ENCODE assay signal across 2 cellular contexts in the genomic region with DNA sequence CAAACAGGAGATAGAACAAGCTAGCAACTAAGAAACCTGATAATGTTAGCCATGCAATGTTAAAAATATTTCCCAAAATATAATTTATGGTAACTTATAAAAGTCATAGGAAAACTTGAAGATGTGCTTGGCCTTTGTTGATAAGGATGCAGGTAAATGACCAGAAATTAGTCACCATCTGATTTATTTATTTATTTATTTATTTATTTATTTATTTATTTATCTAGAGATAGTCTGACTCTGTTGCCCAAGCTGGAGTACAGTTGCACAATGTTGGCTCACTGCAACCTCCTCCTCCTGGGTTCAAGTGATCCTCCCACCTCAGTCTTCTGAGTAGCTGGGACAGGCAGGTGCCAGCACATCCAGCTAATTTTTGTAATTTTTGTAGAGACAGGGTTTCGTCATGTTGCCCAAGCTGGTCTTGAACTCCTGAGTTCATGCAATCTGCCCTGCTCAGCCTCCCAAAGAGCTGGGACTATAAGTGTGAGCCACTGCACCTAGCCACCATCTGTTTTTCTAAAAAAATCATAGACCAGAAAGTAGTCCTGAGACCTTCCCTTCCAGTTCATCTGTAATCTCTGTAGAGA.
TF ChIP-seq lines count a peak whose summit lies in the region.

No MANE protein-coding gene starts in this region.

TF ChIP-seq in HEK293, 187 proteins besides CTCF, POLR2A, EP300 and RAD21 (continued from another document and continues in another):
- TF ChIP-seq, protein P1, sequence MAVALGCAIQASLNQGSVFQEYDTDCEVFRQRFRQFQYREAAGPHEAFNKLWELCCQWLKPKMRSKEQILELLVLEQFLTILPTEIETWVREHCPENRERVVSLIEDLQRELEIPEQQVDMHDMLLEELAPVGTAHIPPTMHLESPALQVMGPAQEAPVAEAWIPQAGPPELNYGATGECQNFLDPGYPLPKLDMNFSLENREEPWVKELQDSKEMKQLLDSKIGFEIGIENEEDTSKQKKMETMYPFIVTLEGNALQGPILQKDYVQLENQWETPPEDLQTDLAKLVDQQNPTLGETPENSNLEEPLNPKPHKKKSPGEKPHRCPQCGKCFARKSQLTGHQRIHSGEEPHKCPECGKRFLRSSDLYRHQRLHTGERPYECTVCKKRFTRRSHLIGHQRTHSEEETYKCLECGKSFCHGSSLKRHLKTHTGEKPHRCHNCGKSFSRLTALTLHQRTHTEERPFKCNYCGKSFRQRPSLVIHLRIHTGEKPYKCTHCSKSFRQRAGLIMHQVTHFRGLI (tag by site-specific recombination; IDR thresholded peaks at IDR 0.05): no peak
- TF ChIP-seq ZNF394 (tag by site-specific recombination; IDR thresholded peaks at IDR 0.05; ENCODE audit: borderline replicate concordance) (peak; percentile 84), HOXA7 (CRISPR knock-in tag; IDR thresholded peaks at IDR 0.05; ENCODE audit: borderline replicate concordance) (no peak), ZNF514 (tag by site-specific recombination; IDR thresholded peaks at IDR 0.05) (no peak), KLF7 (tag by site-specific recombination; IDR thresholded peaks at IDR 0.05; ENCODE audit: borderline replicate concordance) (no peak), ZNF140 (tag by site-specific recombination; IDR thresholded peaks at IDR 0.05) (peak; percentile 50; the same call in 1 of the 2 replicates), ZNF426 (tag by site-specific recombination; IDR thresholded peaks at IDR 0.05) (peak; percentile 72), ZNF664 (tag by site-specific recombination; IDR thresholded peaks at IDR 0.05) (0 out of 2 replicates have a peak, but pooled peaks have one; percentile 34), ZNF529 (tag by site-specific recombination; IDR thresholded peaks at IDR 0.05; ENCODE audit: insufficient replicate concordance) (peak; percentile 9), ZNF76 (tag by site-specific recombination; IDR thresholded peaks at IDR 0.05; ENCODE audit: borderline replicate concordance, low read depth) (no peak), ZNF571 (tag by site-specific recombination; IDR thresholded peaks at IDR 0.05) (no peak)
- TF ChIP-seq, protein P2, sequence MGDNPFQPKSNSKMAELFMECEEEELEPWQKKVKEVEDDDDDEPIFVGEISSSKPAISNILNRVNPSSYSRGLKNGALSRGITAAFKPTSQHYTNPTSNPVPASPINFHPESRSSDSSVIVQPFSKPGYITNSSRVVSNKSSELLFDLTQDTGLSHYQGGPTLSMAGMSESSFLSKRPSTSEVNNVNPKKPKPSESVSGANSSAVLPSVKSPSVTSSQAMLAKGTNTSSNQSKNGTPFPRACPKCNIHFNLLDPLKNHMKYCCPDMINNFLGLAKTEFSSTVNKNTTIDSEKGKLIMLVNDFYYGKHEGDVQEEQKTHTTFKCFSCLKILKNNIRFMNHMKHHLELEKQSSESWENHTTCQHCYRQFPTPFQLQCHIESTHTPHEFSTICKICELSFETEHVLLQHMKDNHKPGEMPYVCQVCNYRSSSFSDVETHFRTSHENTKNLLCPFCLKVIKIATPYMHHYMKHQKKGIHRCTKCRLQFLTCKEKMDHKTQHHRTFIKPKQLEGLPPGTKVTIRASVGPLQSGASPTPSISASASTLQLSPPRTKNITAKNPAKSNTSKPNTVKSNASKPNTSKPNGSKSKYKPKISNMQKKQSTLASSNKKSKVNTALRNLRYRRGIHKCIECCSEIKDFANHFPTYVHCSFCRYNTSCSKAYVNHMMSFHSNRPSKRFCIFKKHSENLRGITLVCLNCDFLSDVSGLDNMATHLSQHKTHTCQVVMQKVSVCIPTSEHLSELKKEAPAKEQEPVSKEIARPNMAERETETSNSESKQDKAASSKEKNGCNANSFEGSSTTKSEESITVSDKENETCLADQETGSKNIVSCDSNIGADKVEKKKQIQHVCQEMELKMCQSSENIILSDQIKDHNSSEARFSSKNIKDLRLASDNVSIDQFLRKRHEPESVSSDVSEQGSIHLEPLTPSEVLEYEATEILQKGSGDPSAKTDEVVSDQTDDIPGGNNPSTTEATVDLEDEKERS (tag by site-specific recombination; IDR thresholded peaks at IDR 0.05): no peak
- TF ChIP-seq, protein P3, sequence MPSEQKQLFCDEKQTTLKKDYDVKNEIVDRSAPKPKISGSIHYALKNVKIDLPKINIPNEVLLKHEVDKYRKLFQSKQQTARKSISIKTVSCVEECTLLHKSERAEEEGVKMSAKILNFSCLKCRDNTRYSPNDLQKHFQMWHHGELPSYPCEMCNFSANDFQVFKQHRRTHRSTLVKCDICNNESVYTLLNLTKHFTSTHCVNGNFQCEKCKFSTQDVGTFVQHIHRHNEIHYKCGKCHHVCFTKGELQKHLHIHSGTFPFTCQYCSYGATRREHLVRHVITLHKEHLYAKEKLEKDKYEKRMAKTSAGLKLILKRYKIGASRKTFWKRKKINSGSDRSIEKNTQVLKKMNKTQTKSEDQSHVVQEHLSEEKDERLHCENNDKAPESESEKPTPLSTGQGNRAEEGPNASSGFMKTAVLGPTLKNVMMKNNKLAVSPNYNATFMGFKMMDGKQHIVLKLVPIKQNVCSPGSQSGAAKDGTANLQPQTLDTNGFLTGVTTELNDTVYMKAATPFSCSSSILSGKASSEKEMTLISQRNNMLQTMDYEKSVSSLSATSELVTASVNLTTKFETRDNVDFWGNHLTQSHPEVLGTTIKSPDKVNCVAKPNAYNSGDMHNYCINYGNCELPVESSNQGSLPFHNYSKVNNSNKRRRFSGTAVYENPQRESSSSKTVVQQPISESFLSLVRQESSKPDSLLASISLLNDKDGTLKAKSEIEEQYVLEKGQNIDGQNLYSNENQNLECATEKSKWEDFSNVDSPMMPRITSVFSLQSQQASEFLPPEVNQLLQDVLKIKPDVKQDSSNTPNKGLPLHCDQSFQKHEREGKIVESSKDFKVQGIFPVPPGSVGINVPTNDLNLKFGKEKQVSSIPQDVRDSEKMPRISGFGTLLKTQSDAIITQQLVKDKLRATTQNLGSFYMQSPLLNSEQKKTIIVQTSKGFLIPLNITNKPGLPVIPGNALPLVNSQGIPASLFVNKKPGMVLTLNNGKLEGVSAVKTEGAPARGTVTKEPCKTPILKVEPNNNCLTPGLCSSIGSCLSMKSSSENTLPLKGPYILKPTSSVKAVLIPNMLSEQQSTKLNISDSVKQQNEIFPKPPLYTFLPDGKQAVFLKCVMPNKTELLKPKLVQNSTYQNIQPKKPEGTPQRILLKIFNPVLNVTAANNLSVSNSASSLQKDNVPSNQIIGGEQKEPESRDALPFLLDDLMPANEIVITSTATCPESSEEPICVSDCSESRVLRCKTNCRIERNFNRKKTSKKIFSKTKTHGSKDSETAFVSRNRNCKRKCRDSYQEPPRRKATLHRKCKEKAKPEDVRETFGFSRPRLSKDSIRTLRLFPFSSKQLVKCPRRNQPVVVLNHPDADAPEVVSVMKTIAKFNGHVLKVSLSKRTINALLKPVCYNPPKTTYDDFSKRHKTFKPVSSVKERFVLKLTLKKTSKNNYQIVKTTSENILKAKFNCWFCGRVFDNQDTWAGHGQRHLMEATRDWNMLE (tag by site-specific recombination; conservative IDR thresholded peaks at IDR 0.05; ENCODE audit: low read depth): peak; percentile 67

TF ChIP-seq in K562, 482 proteins besides CTCF, POLR2A, EP300 and RAD21 (continued from another document):
- TF ChIP-seq, protein P4, sequence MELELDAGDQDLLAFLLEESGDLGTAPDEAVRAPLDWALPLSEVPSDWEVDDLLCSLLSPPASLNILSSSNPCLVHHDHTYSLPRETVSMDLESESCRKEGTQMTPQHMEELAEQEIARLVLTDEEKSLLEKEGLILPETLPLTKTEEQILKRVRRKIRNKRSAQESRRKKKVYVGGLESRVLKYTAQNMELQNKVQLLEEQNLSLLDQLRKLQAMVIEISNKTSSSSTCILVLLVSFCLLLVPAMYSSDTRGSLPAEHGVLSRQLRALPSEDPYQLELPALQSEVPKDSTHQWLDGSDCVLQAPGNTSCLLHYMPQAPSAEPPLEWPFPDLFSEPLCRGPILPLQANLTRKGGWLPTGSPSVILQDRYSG (tag; conservative IDR thresholded peaks at IDR 0.05; ENCODE audit: low read depth): no peak
